Comparison of ENCODE assay signal across 16 cellular contexts in genomic region chr11:387193-387793, GRCh38. TPM values are rescaled to one million over a fixed set of nuclear protein-coding genes. Genes with fewer than 3 reads are reported as not detected.
"Had no signal": no experiment of that assay in that cellular context is flagged by ENCODE, and none has a peak within 500 bp of the region (broad histone marks: within the 10 kb centered on the region; RNA-seq: fewer than 3 reads in every experiment).

No MANE protein-coding gene starts in this region.

- H3K27me3 ChIP-seq: hepatocyte had no signal

- DNase-seq: activated CD4-positive, alpha-beta T cell treated with anti-CD3 and anti-CD28 coated beads, Interleukin-2, amount 50 U/mL, for 48 hours; activated CD4-positive, CD25-positive, alpha-beta regulatory T cell treated with anti-CD3 and anti-CD28 coated beads, Interleukin-2, amount 50 U/mL, for 72 hours; activated CD8-positive, alpha-beta memory T cell treated with anti-CD3 and anti-CD28 coated beads, Interleukin-2, amount 10 ng/mL, durations not matched to agents 7 days and 5 days; activated effector memory CD4-positive, alpha-beta T cell treated with anti-CD3 and anti-CD28 coated beads, Interleukin-2, amount 50 U/mL, for 16 hours; activated T-cell treated with anti-CD3 and anti-CD28 coated beads, Interleukin-2, amount 50 U/mL, for 4 hours; kidney glomerular epithelial cell; stimulated activated naive CD4-positive, alpha-beta T cell; substantia nigra had no signal

- H3K9me3 Mint-ChIP-seq: activated T-cell treated with anti-CD3 and anti-CD28 coated beads, Interleukin-2, amount 50 U/mL, for 4 hours had no signal

- H3K4me3 ChIP-seq: hepatocyte, smooth muscle cell had no signal

- ATAC-seq: activated CD8-positive, alpha-beta memory T cell treated with anti-CD3 and anti-CD28 coated beads, Interleukin-2, amount 10 ng/mL, durations not matched to agents 7 days and 5 days; activated naive CD4-positive, alpha-beta T cell treated with anti-CD3 and anti-CD28 coated beads, Interleukin-2, amount 50 U/mL, for 72 hours; activated T-cell treated with anti-CD3 and anti-CD28 coated beads, Interleukin-2, amount 50 U/mL, for 4 hours; right cardiac atrium had no signal

- H3K4me3 Mint-ChIP-seq: activated CD8-positive, alpha-beta memory T cell treated with anti-CD3 and anti-CD28 coated beads, Interleukin-2, amount 10 ng/mL, durations not matched to agents 7 days and 5 days; activated T-cell treated with anti-CD3 and anti-CD28 coated beads, Interleukin-2, amount 50 U/mL, for 4 hours; type B pancreatic cell had no signal

- H3K27ac Mint-ChIP-seq: activated CD8-positive, alpha-beta memory T cell treated with anti-CD3 and anti-CD28 coated beads, Interleukin-2, amount 10 ng/mL, durations not matched to agents 7 days and 5 days; progenitor cell of endocrine pancreas had no signal

- H3K27ac ChIP-seq: hepatocyte had no signal

RNA-seq across cellular contexts. Expression of gene ANO9, which starts 54.5 kb away (rescaled TPM):
- total RNA-seq: cerebellum, fibroblast of lung had no signal
- polyA plus RNA-seq: fibroblast of lung had no signal
